8 cellular contexts compared by ENCODE assay signal in the genomic region with DNA sequence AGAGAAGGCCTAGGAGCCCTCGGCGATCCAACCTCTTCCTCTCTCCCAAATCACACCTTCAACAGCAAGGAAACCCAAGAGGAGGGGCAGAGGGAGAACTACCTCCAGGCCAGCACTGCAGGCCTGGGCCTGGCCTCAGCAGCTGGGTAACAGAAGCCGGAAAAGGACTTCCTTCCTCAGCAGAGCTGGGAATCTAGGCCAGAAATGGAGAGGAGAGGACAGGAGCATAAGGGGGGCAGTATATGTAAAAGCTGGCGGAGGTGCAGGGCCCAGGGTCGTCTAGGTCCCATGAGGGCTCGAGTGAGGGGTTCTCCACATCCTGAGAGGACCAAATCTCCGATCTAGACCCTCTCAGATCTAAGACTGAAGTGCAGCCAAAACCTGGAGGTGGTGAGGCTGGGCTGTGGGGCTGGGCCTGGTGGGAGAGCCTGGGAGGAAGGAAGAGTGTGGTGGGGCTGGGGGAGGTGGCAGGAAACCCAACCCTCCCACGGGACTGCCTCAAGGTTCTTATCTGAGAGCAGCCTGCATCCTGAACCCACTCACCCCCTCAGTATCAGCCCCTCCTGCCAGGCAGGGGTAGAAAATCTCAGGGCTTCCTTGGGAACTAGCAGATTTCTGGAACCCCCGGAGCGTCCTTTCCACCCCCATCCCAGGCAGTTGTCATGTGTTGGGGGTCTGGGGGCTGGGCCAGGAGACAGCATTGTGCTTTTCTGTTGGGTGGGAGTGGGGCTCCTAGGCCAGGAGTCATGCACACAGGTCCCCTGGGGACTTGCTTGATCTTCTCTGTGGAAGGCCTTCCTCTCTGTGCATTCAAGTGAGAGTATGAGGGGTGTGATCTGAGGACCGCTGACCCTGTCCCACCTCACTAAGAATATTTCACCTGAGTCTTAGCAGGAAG. TPM values are rescaled to one million over a fixed set of nuclear protein-coding genes. Genes with fewer than 3 reads are reported as not detected.
DNase-seq lines count a peak whose midpoint lies in the region; ATAC-seq and TF ChIP-seq lines count a peak whose summit lies in the region.

No MANE protein-coding gene starts in this region.

- no peaks in the 10 kb centered on the region for H3K9me3 ChIP-seq in Karpas-422 (ENCODE audit: low read length)
- no peaks in the 10 kb centered on the region for H3K9me3 ChIP-seq in BE2C
- H3K9me3 ChIP-seq in SJCRH30 (replicated peaks): no peaks in the 10 kb centered on the region

- no peaks in the 10 kb centered on the region for H3K27me3 Mint-ChIP-seq in activated naive CD8-positive, alpha-beta T cell treated with anti-CD3 and anti-CD28 coated beads, Interleukin-2, amount 50 U/mL, for 24 hours
- no peaks in the 10 kb centered on the region for H3K27me3 Mint-ChIP-seq in natural killer cell (ENCODE audit: low read depth in 2 of 2)

- H3K79me2 ChIP-seq in Karpas-422 (ENCODE audit: low read length): no peaks in the 10 kb centered on the region

- peak overlapping the region; percentile 6 for H3K4me3 Mint-ChIP-seq in activated naive CD8-positive, alpha-beta T cell treated with anti-CD3 and anti-CD28 coated beads, Interleukin-2, amount 50 U/mL, for 24 hours
- H3K4me3 Mint-ChIP-seq in natural killer cell: peak overlapping the region; percentile 50

- peaks cover 37% of the 10 kb centered on the region for H3K4me1 ChIP-seq in Karpas-422 (ENCODE audit: low read length)
- H3K4me1 ChIP-seq in BE2C: peaks cover 19% of the 10 kb centered on the region
- peaks cover 32% of the 10 kb centered on the region for H3K4me1 ChIP-seq in SJCRH30

- peak overlapping the region; percentile 15; the same call in 1 of the 2 replicates for H3K9ac ChIP-seq in Karpas-422 (ENCODE audit: low read length)

- no peak overlapping the region for H2AFZ ChIP-seq in Karpas-422 (ENCODE audit: low read length)

- H3K9me3 Mint-ChIP-seq in activated naive CD8-positive, alpha-beta T cell treated with anti-CD3 and anti-CD28 coated beads, Interleukin-2, amount 50 U/mL, for 24 hours: no peaks in the 10 kb centered on the region
- no peaks in the 10 kb centered on the region for H3K9me3 Mint-ChIP-seq in natural killer cell

- peak overlapping the region; percentile 17 for H3K4me2 ChIP-seq in Karpas-422 (ENCODE audit: low read depth, low read length, poor library complexity, severe bottlenecking)

- TF ChIP-seq CTCF in GM10266 (IDR thresholded peaks at IDR 0.05; ENCODE audit: control insufficient read depth, insufficient read depth, low read depth, missing control alignments): no peak
- TF ChIP-seq CTCF in natural killer cell (IDR thresholded peaks at IDR 0.05): no peak
- no peak for TF ChIP-seq CTCF in BE2C (IDR thresholded peaks at IDR 0.05; ENCODE audit: low read depth, low read length)

- H3K27ac ChIP-seq in Karpas-422 (ENCODE audit: low read length) (no peak overlapping the region), SJCRH30 (no peak overlapping the region)

- DNase-seq in GM10266 (ENCODE audit: extremely low spot score) (peak; percentile 47), Karpas-422 (no peak), natural killer cell (no peak), iPS-NIHi7 (ENCODE audit: extremely low spot score) (no peak), BE2C (no peak), SJCRH30 (no peak)
- DNase-seq in activated naive CD8-positive, alpha-beta T cell treated with anti-CD3 and anti-CD28 coated beads, Interleukin-2, amount 50 U/mL, for 24 hours: no peak

- H3K36me3 ChIP-seq in Karpas-422 (ENCODE audit: insufficient read depth, low read length) (no peaks in the 10 kb centered on the region), BE2C (peaks cover 17% of the 10 kb centered on the region), SJCRH30 (no peaks in the 10 kb centered on the region)

- no peaks in the 10 kb centered on the region for H4K20me1 ChIP-seq in Karpas-422 (ENCODE audit: insufficient read depth, low read depth, low read length)

- no peaks in the 10 kb centered on the region for H3K27me3 ChIP-seq in Karpas-422 (ENCODE audit: low read length)
- H3K27me3 ChIP-seq in BE2C: no peaks in the 10 kb centered on the region
- no peaks in the 10 kb centered on the region for H3K27me3 ChIP-seq in SJCRH30

- no peak overlapping the region for H3K4me3 ChIP-seq in Karpas-422 (ENCODE audit: low read length)
- H3K4me3 ChIP-seq in BE2C (ENCODE audit: low read depth, low read length): no peak overlapping the region
- no peak overlapping the region for H3K4me3 ChIP-seq in SJCRH30

- H3K27ac Mint-ChIP-seq in activated naive CD8-positive, alpha-beta T cell treated with anti-CD3 and anti-CD28 coated beads, Interleukin-2, amount 50 U/mL, for 24 hours: peak overlapping the region; percentile 83
- peak overlapping the region; percentile 70 to 89 for H3K27ac Mint-ChIP-seq in natural killer cell

- H3K9me2 ChIP-seq in Karpas-422 (replicated peaks; ENCODE audit: insufficient read depth, low read length): no peaks in the 10 kb centered on the region

- intact Hi-C loops in natural killer cell (cut with micrococcal nuclease): no loop called here

- H3K36me3 Mint-ChIP-seq in activated naive CD8-positive, alpha-beta T cell treated with anti-CD3 and anti-CD28 coated beads, Interleukin-2, amount 50 U/mL, for 24 hours (ENCODE audit: low read depth): peaks cover 20% of the 10 kb centered on the region
- H3K36me3 Mint-ChIP-seq in natural killer cell: no peaks in the 10 kb centered on the region

- ATAC-seq in activated naive CD8-positive, alpha-beta T cell treated with anti-CD3 and anti-CD28 coated beads, Interleukin-2, amount 50 U/mL, for 24 hours: no peak
- ATAC-seq in natural killer cell (peak in 1 of 3 donors; percentile 47), HG03565 (IDR thresholded peaks at IDR 0.05; ENCODE audit: unreplicated experiment) (no peak)

- H3K4me1 Mint-ChIP-seq in activated naive CD8-positive, alpha-beta T cell treated with anti-CD3 and anti-CD28 coated beads, Interleukin-2, amount 50 U/mL, for 24 hours: peaks cover 68% of the 10 kb centered on the region
- peaks cover 16 to 21% of the 10 kb centered on the region in 2 donors for H3K4me1 Mint-ChIP-seq in natural killer cell

RNA-seq across cellular contexts. Expression of a gene that starts 33.0 kb away (rescaled TPM):
- 4.2 and 4.5 TPM in 2 replicates for total RNA-seq in Karpas-422 (2014; rRNA removed; shearing (Covaris generic); ENCODE audit: low replicate concordance)
- 10 to 100 TPM; 18.1 to 34.8 (median 29.5) TPM for total RNA-seq in natural killer cell
- 51.0 TPM for polyA plus RNA-seq in BE2C (2012; ENCODE audit: insufficient read depth, insufficient read length, low read depth)
- 2.4 and 3.6 TPM in 2 replicates for total RNA-seq in SJCRH30 (2014; rRNA removed; shearing (Covaris generic))

RNA-seq across cellular contexts. Expression of a gene that starts 50.0 kb away (rescaled TPM):
- 34.7 and 53.5 TPM in 2 replicates for total RNA-seq in Karpas-422 (2014; rRNA removed; shearing (Covaris generic); ENCODE audit: low replicate concordance)
- 100 to 1,000 TPM; 174 to 236 (median 222) TPM for total RNA-seq in natural killer cell
- 30.8 TPM for polyA plus RNA-seq in BE2C (2012; ENCODE audit: insufficient read depth, insufficient read length, low read depth)
- total RNA-seq in SJCRH30 (2014; rRNA removed; shearing (Covaris generic)): 67.6 and 71.4 TPM in 2 replicates

RNA-seq across cellular contexts. Expression of a gene that starts 54.6 kb away (rescaled TPM):
- total RNA-seq in Karpas-422 (2014; rRNA removed; shearing (Covaris generic); ENCODE audit: low replicate concordance): 73.7 and 96.9 TPM in 2 replicates
- total RNA-seq in natural killer cell: 100 to 1,000 TPM; 295 to 324 (median 296) TPM
- 8.1 TPM for polyA plus RNA-seq in BE2C (2012; ENCODE audit: insufficient read depth, insufficient read length, low read depth)
- 26.6 and 41.2 TPM in 2 replicates for total RNA-seq in SJCRH30 (2014; rRNA removed; shearing (Covaris generic))
